In the genomic region with DNA sequence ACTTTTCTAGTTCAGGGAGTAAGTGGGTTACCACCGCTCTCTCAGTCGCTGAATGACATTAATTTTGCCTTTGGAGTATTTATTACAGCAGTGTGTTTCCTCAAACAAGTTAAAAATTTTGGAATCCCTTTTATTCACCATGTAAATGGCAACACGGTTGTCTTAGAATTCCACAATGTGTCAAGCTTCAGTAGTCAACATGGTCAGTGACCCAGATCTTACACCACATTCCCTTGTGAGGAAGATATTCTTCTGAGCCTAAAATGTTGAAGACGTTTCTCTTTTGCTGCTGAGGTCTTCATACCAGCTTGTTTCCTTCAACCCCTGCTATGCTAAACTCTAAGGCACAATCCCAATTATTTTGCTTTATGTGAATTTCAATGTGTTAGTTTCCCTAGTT, we compare ENCODE assay signal across 19 cellular contexts. TPM values are rescaled to one million over a fixed set of nuclear protein-coding genes. Genes with fewer than 3 reads are reported as not detected.
"Had no signal": no experiment of that assay in that cellular context is flagged by ENCODE, and none has a peak within 500 bp of the region (broad histone marks: within the 10 kb centered on the region; RNA-seq: fewer than 3 reads in every experiment).

No MANE protein-coding gene starts in this region.

- DNase-seq: cerebellar nuclear complex, dorsolateral prefrontal cortex, gastrocnemius medialis had no signal

- H3K36me3 ChIP-seq: ascending aorta, breast epithelium, cardiac muscle cell, colonic mucosa, esophagus muscularis mucosa, gastrocnemius medialis had no signal

- H3K27ac ChIP-seq: ascending aorta, breast epithelium, cardiac muscle cell, colonic mucosa, dorsolateral prefrontal cortex, esophagus muscularis mucosa, foreskin keratinocyte, gastrocnemius medialis had no signal

- H3K4me1 ChIP-seq: ascending aorta, breast epithelium, colonic mucosa, esophagus muscularis mucosa, foreskin keratinocyte, gastrocnemius medialis had no signal

- H3K27me3 ChIP-seq: ascending aorta, breast epithelium, cardiac muscle cell, colonic mucosa, dorsolateral prefrontal cortex, esophagus muscularis mucosa, foreskin keratinocyte, gastrocnemius medialis had no signal

- H3K4me3 ChIP-seq: ascending aorta, breast epithelium, cardiac muscle cell, colonic mucosa, dorsolateral prefrontal cortex, esophagus muscularis mucosa, gastrocnemius medialis had no signal

- ATAC-seq: gastrocnemius medialis had no signal

RNA-seq across cellular contexts. Expression of a gene that starts 17.5 kb away (rescaled TPM):
- total RNA-seq: activated CD4-positive, alpha-beta memory T cell treated with anti-CD3 and anti-CD28 coated beads for 36 hours; activated CD4-positive, alpha-beta T cell treated with anti-CD3 and anti-CD28 coated beads, Interleukin-2, amount 10 ng/mL, durations not matched to agents 24 days and 14 days; activated CD8-positive, alpha-beta memory T cell treated with anti-CD3 and anti-CD28 coated beads for 36 hours; activated CD8-positive, alpha-beta memory T cell treated with anti-CD3 and anti-CD28 coated beads, Interleukin-2, amount 10 ng/mL, durations not matched to agents 7 days and 5 days; activated CD8-positive, alpha-beta T cell treated with anti-CD3 and anti-CD28 coated beads, Interleukin-2, amount 10 ng/mL, durations not matched to agents 7 days and 5 days; activated naive CD4-positive, alpha-beta T cell treated with anti-CD3 and anti-CD28 coated beads for 36 hours; activated naive CD8-positive, alpha-beta T cell treated with anti-CD3 and anti-CD28 coated beads for 36 hours; activated T-helper 1 cell treated with anti-CD3 and anti-CD28 coated beads, Interleukin-12 subunit alpha, Interleukin-12 subunit beta, Interleukin-2, Interleukin-4 antibody, amounts not matched to agents 30 ng/mL and 10 ng/mL and 1 ng/mL, durations not matched to agents 14 hours and 24 hours and 36 hours; activated T-helper 2 cell treated with anti-CD3 and anti-CD28 coated beads, Interferon-gamma antibody, Interleukin-2, Interleukin-4, amounts not matched to agents 10 μg/mL and 5 μg/mL and 100 μg/mL, durations not matched to agents 14 hours and 24 hours and 36 hours; foreskin keratinocyte; T-helper 1 cell treated with Interleukin-12 subunit alpha and Interleukin-12 subunit beta and Interleukin-4 antibody, amounts not matched to agents 30 ng/mL and 1 ng/mL, for 36 hours had no signal
- polyA plus RNA-seq: foreskin keratinocyte had no signal
